9 cellular contexts compared by ENCODE assay signal in genomic region chr22:41917906-41918791, GRCh38. TPM values are rescaled to one million over a fixed set of nuclear protein-coding genes. Genes with fewer than 3 reads are reported as not detected.
A peak's percentile ranks its signal among the peaks of the same experiment; 100 is the strongest.
DNase-seq lines count a peak whose midpoint lies in the region; ATAC-seq lines count a peak whose summit lies in the region.
"Had no signal": no experiment of that assay in that cellular context is flagged by ENCODE, and none has a peak within 500 bp of the region (broad histone marks: within the 10 kb centered on the region; RNA-seq: fewer than 3 reads in every experiment).

No MANE protein-coding gene starts in this region.

- peak overlapping the region; percentile 67 for H3K4me3 Mint-ChIP-seq in activated naive CD8-positive, alpha-beta T cell
- no peak overlapping the region for H3K4me3 Mint-ChIP-seq in activated naive CD8-positive, alpha-beta T cell treated with anti-CD3 and anti-CD28 coated beads for 36 hours

- ATAC-seq in sciatic nerve, result no peak
- no peak for ATAC-seq in GM18861 (IDR thresholded peaks at IDR 0.05; ENCODE audit: unreplicated experiment)
- no peak for ATAC-seq in HG02623 (IDR thresholded peaks at IDR 0.05; ENCODE audit: unreplicated experiment)

- peaks cover 17% of the 10 kb centered on the region for H3K4me1 Mint-ChIP-seq in activated naive CD8-positive, alpha-beta T cell (ENCODE audit: low read depth)
- peaks cover 28% of the 10 kb centered on the region for H3K4me1 Mint-ChIP-seq in activated naive CD8-positive, alpha-beta T cell treated with anti-CD3 and anti-CD28 coated beads for 36 hours

- no peak overlapping the region for H3K27ac Mint-ChIP-seq in activated naive CD8-positive, alpha-beta T cell
- H3K27ac Mint-ChIP-seq in activated naive CD8-positive, alpha-beta T cell treated with anti-CD3 and anti-CD28 coated beads for 36 hours, result no peak overlapping the region

- H3K27me3 Mint-ChIP-seq in activated naive CD8-positive, alpha-beta T cell, result peaks cover 5% of the 10 kb centered on the region
- H3K27me3 Mint-ChIP-seq in activated naive CD8-positive, alpha-beta T cell treated with anti-CD3 and anti-CD28 coated beads for 36 hours, result peaks cover 30% of the 10 kb centered on the region

- no peaks in the 10 kb centered on the region for H3K9me3 Mint-ChIP-seq in activated naive CD8-positive, alpha-beta T cell (ENCODE audit: low read depth)
- H3K9me3 Mint-ChIP-seq in activated naive CD8-positive, alpha-beta T cell treated with anti-CD3 and anti-CD28 coated beads for 36 hours, result no peaks in the 10 kb centered on the region

- DNase-seq in activated naive CD8-positive, alpha-beta T cell treated with anti-CD3 and anti-CD28 coated beads for 36 hours, result no peak
- DNase-seq in NCI-H2196 treated with DMSO at 0.1 percent for 48 hours (lab: John Stamatoyannopoulos, UW; ENCODE audit: unreplicated experiment), result peak; percentile 44
- DNase-seq in dermis blood vessel endothelial cell, result peak; percentile 75
- DNase-seq in sciatic nerve (ENCODE audit: low spot score), result peak; percentile 81
- no peak for DNase-seq in cerebellar cortex (ENCODE audit: low spot score)

- intact Hi-C loops in sciatic nerve (cut with DNase I), result no loop called here

- no peaks in the 10 kb centered on the region for H3K36me3 Mint-ChIP-seq in activated naive CD8-positive, alpha-beta T cell
- no peaks in the 10 kb centered on the region for H3K36me3 Mint-ChIP-seq in activated naive CD8-positive, alpha-beta T cell treated with anti-CD3 and anti-CD28 coated beads for 36 hours

RNA-seq across cellular contexts. Expression of gene SHISA8, which starts 3.3 kb away (rescaled TPM):
- total RNA-seq in activated naive CD8-positive, alpha-beta T cell treated with anti-CD3 and anti-CD28 coated beads for 36 hours, result under 1 TPM; 0.56 to 0.68 TPM
- total RNA-seq in dermis blood vessel endothelial cell, result not detected in 2 replicates
- 0.40 TPM for total RNA-seq in sciatic nerve

RNA-seq across cellular contexts. Expression of gene TNFRSF13C, which starts 8.5 kb away (rescaled TPM):
- 1 to 10 TPM; 2.2 to 2.3 TPM for total RNA-seq in activated naive CD8-positive, alpha-beta T cell treated with anti-CD3 and anti-CD28 coated beads for 36 hours
- total RNA-seq in dermis blood vessel endothelial cell, result not detected in 2 replicates
- total RNA-seq in sciatic nerve, result 1.2 TPM

RNA-seq across cellular contexts. Expression of gene CENPM, which starts 28.8 kb away (rescaled TPM):
- 10 to 100 TPM; 70.5 to 76.5 TPM for total RNA-seq in activated naive CD8-positive, alpha-beta T cell treated with anti-CD3 and anti-CD28 coated beads for 36 hours
- total RNA-seq in dermis blood vessel endothelial cell (13.1 and 34.2 TPM in 2 replicates), sciatic nerve (not detected)

RNA-seq across cellular contexts. Expression of gene SEPTIN3, which starts 51.1 kb away (rescaled TPM):
- total RNA-seq in activated naive CD8-positive, alpha-beta T cell treated with anti-CD3 and anti-CD28 coated beads for 36 hours, result under 1 TPM; 0.27 to 0.38 TPM
- total RNA-seq in dermis blood vessel endothelial cell, result under 0.01 and 0.14 TPM in 2 replicates
- total RNA-seq in sciatic nerve, result 35.5 TPM
- total RNA-seq: myocyte had no signal

Comparison
In these comparisons a context has a peak if more than half of its experiments do, and no peak if none do; other contexts are left out.
1. DNase-seq: peak in NCI-H2196 treated with DMSO at 0.1 percent for 48 hours (single experiment), dermis blood vessel endothelial cell (single experiment) and sciatic nerve (single experiment); none in activated naive CD8-positive, alpha-beta T cell treated with anti-CD3 and anti-CD28 coated beads for 36 hours (single experiment) and cerebellar cortex (single experiment).
2. RNA of gene CENPM, which starts 28.8 kb away (total RNA-seq): 70.5 to 76.5 TPM in activated naive CD8-positive, alpha-beta T cell treated with anti-CD3 and anti-CD28 coated beads for 36 hours and 13.1 to 34.2 TPM in dermis blood vessel endothelial cell; not detected in sciatic nerve (single experiment); every median in the first group is over 10 times any median in the second.